11 cellular contexts compared by ENCODE assay signal in the genomic region with DNA sequence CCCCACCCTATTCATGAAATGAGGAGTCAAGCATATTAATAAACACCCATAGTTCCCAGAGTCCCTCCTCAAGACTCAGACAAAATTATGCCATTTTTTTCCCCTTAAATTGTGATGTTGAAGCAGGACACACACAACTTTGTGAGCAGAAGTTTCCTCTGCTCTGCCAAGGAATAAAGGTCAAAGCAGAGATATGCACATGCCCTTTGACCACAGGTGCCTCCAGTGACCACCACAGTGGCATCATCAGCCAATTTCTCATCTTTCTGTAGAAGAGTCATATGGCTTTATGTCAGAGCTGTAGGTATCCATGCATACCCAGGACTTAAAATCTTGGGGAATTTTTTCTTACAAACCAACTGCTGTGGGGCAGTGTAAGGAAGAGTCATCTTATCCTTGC.
"Had no signal": no experiment of that assay in that cellular context is flagged by ENCODE, and none has a peak within 500 bp of the region (broad histone marks: within the 10 kb centered on the region; RNA-seq: fewer than 3 reads in every experiment).

No MANE protein-coding gene starts in this region.

- DNase-seq: GM23248, GOT3, H7, H9, HCEC 1CT, HFFc6 had no signal

- H3K36me3 ChIP-seq: HAP-1 had no signal

- H3K4me2 ChIP-seq: GM23338 had no signal

- H3K27ac ChIP-seq: GM23248 had no signal

- H2AFZ ChIP-seq: GM23248 had no signal

- FAIRE-seq: H1, H54 had no signal

- ATAC-seq: GM23338, HCT116 had no signal

- H3K9ac ChIP-seq: GM23248 had no signal

- H3K9me3 ChIP-seq: HAP-1 had no signal

- H3K4me1 ChIP-seq: HAP-1 had no signal

- H3K4me3 ChIP-seq: GM23248, GM23338, HAP-1 had no signal
